Comparison of ENCODE assay signal across 7 cellular contexts in genomic region chr17:79988163-79988971, GRCh38. TPM values are rescaled to one million over a fixed set of nuclear protein-coding genes. Genes with fewer than 3 reads are reported as not detected.
A peak's percentile ranks its signal among the peaks of the same experiment; 100 is the strongest.
DNase-seq lines count a peak whose midpoint lies in the region; ATAC-seq, FAIRE-seq and TF ChIP-seq lines count a peak whose summit lies in the region.

No MANE protein-coding gene starts in this region.

- ATAC-seq in GM18511 (IDR thresholded peaks at IDR 0.05; ENCODE audit: unreplicated experiment) (no peak), GM18867 (IDR thresholded peaks at IDR 0.05; ENCODE audit: unreplicated experiment) (no peak)

- FAIRE-seq in frontal cortex (lab: Jason Lieb, UNC) = no peak

- H3K9me3 ChIP-seq in Peyer's patch = no peaks in the 10 kb centered on the region

- peak overlapping the region; percentile 27 to 78 (median 42) for H3K27ac ChIP-seq in Peyer's patch

- DNase-seq in HCEC 1CT (peak; percentile 81), Peyer's patch (peak in 2 of 3 donors; percentile 66 to 76), fibroblast of villous mesenchyme (ENCODE audit: low read depth) (peak; percentile 91), stromal cell of bone marrow (ENCODE audit: low read depth) (peak; percentile 73), frontal cortex (ENCODE audit: low spot score in 2 of 2) (no peak)

- H3K36me3 ChIP-seq in Peyer's patch = no peaks in the 10 kb centered on the region

- TF ChIP-seq CTCF in Peyer's patch (IDR thresholded peaks at IDR 0.05) (no peak), fibroblast of villous mesenchyme (IDR thresholded peaks at IDR 0.05; ENCODE audit: insufficient read depth, low read depth, low read length) (no peak)

- H3K27me3 ChIP-seq in Peyer's patch = no peaks in the 10 kb centered on the region

- no peak for TF ChIP-seq POLR2A in Peyer's patch (IDR thresholded peaks at IDR 0.05)

- H3K4me1 ChIP-seq in Peyer's patch = peaks cover 5 to 79% (median 25%) of the 10 kb centered on the region in 4 donors

- H3K4me3 ChIP-seq in Peyer's patch = no peak overlapping the region
- H3K4me3 ChIP-seq in fibroblast of villous mesenchyme (ENCODE audit: low read depth, low read length) = peak overlapping the region; percentile 13

RNA-seq across cellular contexts. Expression of gene TBC1D16, which starts 47.3 kb away (rescaled TPM):
- 10 to 100 TPM; 11.9 to 29.7 (median 22.2) TPM for total RNA-seq in Peyer's patch
- 32.8 and 44.8 TPM in 2 replicates for total RNA-seq in fibroblast of villous mesenchyme
- 16.3 TPM for total RNA-seq in frontal cortex

RNA-seq across cellular contexts. Expression of gene CCDC40, which starts 48.1 kb away (rescaled TPM):
- total RNA-seq in Peyer's patch (10 to 100 TPM in 2 of 4 donors, 1 to 10 TPM in 2; 2.8 to 54.5 (median 7.8) TPM), fibroblast of villous mesenchyme (3.2 and 6.9 TPM in 2 replicates), frontal cortex (6.5 TPM)

Comparison
In these comparisons a context has a peak if more than half of its experiments do, and no peak if none do; other contexts are left out.
1. DNase-seq: peak in HCEC 1CT (single experiment), Peyer's patch (2 of 3), fibroblast of villous mesenchyme (single experiment) and stromal cell of bone marrow (single experiment); none in frontal cortex (0 of 2).